ENCODE assay signal across 37 cellular contexts in the genomic region with DNA sequence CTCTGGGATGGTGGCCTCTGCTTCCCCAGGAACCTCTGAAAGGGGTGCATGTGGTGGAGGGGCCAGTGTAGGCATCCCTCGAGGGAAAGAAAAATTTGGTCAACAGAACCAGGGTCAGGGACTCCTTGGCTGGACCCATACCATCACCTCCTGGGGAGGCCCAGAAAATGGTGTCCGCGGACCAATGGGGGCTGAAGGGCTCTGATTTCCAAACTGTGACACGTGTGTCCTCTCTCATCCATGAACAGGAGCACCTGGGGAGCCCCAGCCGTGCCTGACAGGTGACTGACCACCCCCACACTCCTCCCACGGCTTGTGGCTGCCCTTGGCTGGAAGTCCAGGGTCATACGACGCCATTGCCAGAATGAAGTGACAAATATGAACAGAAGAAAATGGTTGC. TPM values are rescaled to one million over a fixed set of nuclear protein-coding genes. Genes with fewer than 3 reads are reported as not detected.
"Had no signal": no experiment of that assay in that cellular context is flagged by ENCODE, and none has a peak within 500 bp of the region (broad histone marks: within the 10 kb centered on the region; RNA-seq: fewer than 3 reads in every experiment).

No MANE protein-coding gene starts in this region.

- H3K9me3 ChIP-seq: esophagus squamous epithelium, gastroesophageal sphincter, heart right ventricle had no signal

- H3K27ac Mint-ChIP-seq: activated B cell treated with CpG ODN at 0.5 μM for 24 hours; activated naive CD8-positive, alpha-beta T cell; activated T-helper 17 cell treated with anti-CD3 and anti-CD28 coated beads, Interleukin-2, amount 50 U/mL, for 72 hours; effector memory CD8-positive, alpha-beta T cell; T-helper 17 cell; T-helper 2 cell treated with Interferon-gamma antibody and Interleukin-4, amounts not matched to agents 5 μg/mL and 100 μg/mL, for 36 hours had no signal

- H3K27ac ChIP-seq: brain microvascular endothelial cell, esophagus squamous epithelium, gastroesophageal sphincter, heart right ventricle, WERI-Rb-1 had no signal

- H3K36me3 Mint-ChIP-seq: activated naive CD8-positive, alpha-beta T cell had no signal

- H3K4me3 Mint-ChIP-seq: activated B cell treated with CpG ODN at 0.5 μM for 24 hours; activated naive CD8-positive, alpha-beta T cell; activated T-cell treated with anti-CD3 and anti-CD28 coated beads, Interleukin-2, amount 50 U/mL, for 4 hours; activated T-helper 17 cell treated with anti-CD3 and anti-CD28 coated beads, Interleukin-2, amount 50 U/mL, for 72 hours; central memory CD8-positive, alpha-beta T cell; effector memory CD8-positive, alpha-beta T cell; T-helper 17 cell; T-helper 2 cell treated with Interferon-gamma antibody and Interleukin-4, amounts not matched to agents 5 μg/mL and 100 μg/mL, for 36 hours had no signal

- H3K36me3 ChIP-seq: brain microvascular endothelial cell, esophagus squamous epithelium, gastroesophageal sphincter, heart right ventricle, WERI-Rb-1 had no signal

- DNase-seq: activated B cell treated with CpG ODN at 0.5 μM for 24 hours; activated CD4-positive, alpha-beta T cell treated with anti-CD3 and anti-CD28 coated beads for 48 hours; activated CD4-positive, alpha-beta T cell treated with anti-CD3 and anti-CD28 coated beads, Interleukin-2, amount 50 U/mL, for 1 hour; activated CD4-positive, alpha-beta T cell treated with anti-CD3 and anti-CD28 coated beads, Interleukin-2, amount 50 U/mL, for 48 hours; activated effector memory CD4-positive, alpha-beta T cell treated with Interleukin-2 at 50 U/mL for 16 hours; activated gamma-delta T cell treated with Interleukin-2 at 50 U/mL for 16 hours; activated naive CD4-positive, alpha-beta T cell treated with anti-CD3 and anti-CD28 coated beads, Interleukin-2, amount 50 U/mL, for 16 hours; activated naive CD4-positive, alpha-beta T cell treated with Interleukin-2 at 50 U/mL for 16 hours; activated T-cell treated with anti-CD3 and anti-CD28 coated beads, Interleukin-2, amount 50 U/mL, for 4 hours; amniotic stem cell; anterior cingulate cortex; brain microvascular endothelial cell; cortex of kidney; dermis blood vessel endothelial cell; effector CD4-positive, alpha-beta T cell; effector memory CD8-positive, alpha-beta T cell; erythroblast; esophagus squamous epithelium; foreskin melanocyte; heart right ventricle; T-helper 1 cell; T-helper 17 cell; T1000; WERI-Rb-1 had no signal

- H3K4me3 ChIP-seq: esophagus squamous epithelium, gastroesophageal sphincter, heart right ventricle had no signal

- H3K27me3 ChIP-seq: brain microvascular endothelial cell had no signal

- H3K27me3 Mint-ChIP-seq: activated naive CD8-positive, alpha-beta T cell had no signal

- H3K4me1 Mint-ChIP-seq: activated B cell treated with CpG ODN at 0.5 μM for 24 hours; activated T-helper 17 cell treated with anti-CD3 and anti-CD28 coated beads, Interleukin-2, amount 50 U/mL, for 72 hours had no signal

- H3K4me1 ChIP-seq: esophagus squamous epithelium, gastroesophageal sphincter had no signal

- ATAC-seq: activated CD4-positive, CD25-positive, alpha-beta regulatory T cell treated with anti-CD3 and anti-CD28 coated beads, Interleukin-2, amount 50 U/mL, for 24 hours; activated T-cell treated with anti-CD3 and anti-CD28 coated beads, Interleukin-2, amount 50 U/mL, for 4 hours; activated T-helper 17 cell treated with anti-CD3 and anti-CD28 coated beads, Interleukin-2, amount 50 U/mL, for 72 hours; effector memory CD8-positive, alpha-beta T cell; gastroesophageal sphincter; heart right ventricle; T-helper 17 cell had no signal

- H3K9me3 Mint-ChIP-seq: activated B cell treated with CpG ODN at 0.5 μM for 24 hours; activated T-cell treated with anti-CD3 and anti-CD28 coated beads, Interleukin-2, amount 50 U/mL, for 4 hours; activated T-helper 17 cell treated with anti-CD3 and anti-CD28 coated beads, Interleukin-2, amount 50 U/mL, for 72 hours; central memory CD8-positive, alpha-beta T cell; effector memory CD8-positive, alpha-beta T cell; T-helper 2 cell treated with Interferon-gamma antibody and Interleukin-4, amounts not matched to agents 5 μg/mL and 100 μg/mL, for 36 hours had no signal

RNA-seq across cellular contexts. Expression of a gene that starts 3.9 kb away (rescaled TPM):
- total RNA-seq: activated B cell treated with CpG ODN at 0.5 μM for 24 hours; activated T-cell treated with anti-CD3 and anti-CD28 coated beads, Interleukin-2, amount 50 U/mL, for 4 hours; activated T-helper 17 cell treated with anti-CD3 and anti-CD28 coated beads, Interleukin-2, amount 50 U/mL, for 72 hours; astrocyte; bronchial epithelial cell; cardiac septum; cerebellum; dermis blood vessel endothelial cell; esophagus squamous epithelium; fibroblast of lung; fibroblast of villous mesenchyme; gastroesophageal sphincter; glomerular endothelial cell; T-helper 17 cell had no signal
- polyA plus RNA-seq: fibroblast of lung had no signal

RNA-seq across cellular contexts. Expression of a gene that starts 33.2 kb away (rescaled TPM):
- total RNA-seq: activated T-cell treated with anti-CD3 and anti-CD28 coated beads, Interleukin-2, amount 50 U/mL, for 4 hours; activated T-helper 17 cell treated with anti-CD3 and anti-CD28 coated beads, Interleukin-2, amount 50 U/mL, for 72 hours; astrocyte; bronchial epithelial cell; dermis blood vessel endothelial cell; fibroblast of lung; fibroblast of villous mesenchyme; glomerular endothelial cell had no signal
- polyA plus RNA-seq: fibroblast of lung had no signal
